22 cellular contexts compared by ENCODE assay signal in the genomic region with DNA sequence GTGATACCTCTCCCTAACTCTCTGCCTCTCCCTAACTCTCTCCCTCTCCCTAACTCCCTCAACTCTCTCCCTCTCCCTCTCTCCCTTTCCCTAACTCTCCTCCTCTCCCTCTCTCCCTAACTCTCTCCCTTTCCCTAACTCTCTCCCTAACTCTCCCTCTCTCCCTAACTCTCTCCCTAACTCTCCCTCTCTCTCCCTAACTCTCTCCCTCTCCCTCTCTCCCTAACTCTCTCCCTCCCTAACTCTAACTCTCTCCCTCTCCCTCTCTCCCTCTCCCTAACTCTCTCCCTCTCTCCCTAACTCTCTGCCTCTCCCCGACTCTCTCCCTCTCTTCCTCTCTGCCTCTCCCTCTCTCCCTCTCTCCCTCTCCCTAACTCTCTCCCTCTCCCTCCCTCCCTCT. TPM values are rescaled to one million over a fixed set of nuclear protein-coding genes. Genes with fewer than 3 reads are reported as not detected.
"Had no signal": no experiment of that assay in that cellular context is flagged by ENCODE, and none has a peak within 500 bp of the region (broad histone marks: within the 10 kb centered on the region; RNA-seq: fewer than 3 reads in every experiment).

No MANE protein-coding gene starts in this region.

- H3K9me3 ChIP-seq: psoas muscle, suprapubic skin, thyroid gland, upper lobe of left lung, uterus had no signal

- ATAC-seq: foreskin keratinocyte; left colon; left ventricle myocardium superior; naive thymus-derived CD4-positive, alpha-beta T cell; psoas muscle; stimulated activated naive CD8-positive, alpha-beta T cell treated with anti-CD3 and anti-CD28 coated beads, Interleukin-15, Interleukin-2, amounts not matched to agents 100 U/mL and 50 U/mL, for 24 hours had no signal

- H3K4me1 ChIP-seq: foreskin keratinocyte, parathyroid adenoma had no signal

- H3K27ac Mint-ChIP-seq: endodermal cell had no signal

- H3K36me3 ChIP-seq: suprapubic skin, thyroid gland, upper lobe of left lung, uterus had no signal

- H3K79me2 ChIP-seq: parathyroid adenoma had no signal

- DNase-seq: effector CD4-positive, alpha-beta T cell; endodermal cell; erythroblast; foreskin keratinocyte; hippocampal formation; left colon; left ventricle myocardium superior; mesendoderm; naive thymus-derived CD4-positive, alpha-beta T cell; psoas muscle; retina; small intestine; stimulated activated CD4-positive, alpha-beta T cell treated with anti-CD3 and anti-CD28 coated beads, Interleukin-12 subunit alpha, Interleukin-12 subunit beta, amount 100 ng/mL, for 4 hours; stimulated activated naive CD8-positive, alpha-beta T cell treated with anti-CD3 and anti-CD28 coated beads, Interleukin-15, Interleukin-2, amounts not matched to agents 100 U/mL and 50 U/mL, for 24 hours; thyroid gland; upper lobe of left lung; uterus had no signal

- H3K27me3 ChIP-seq: uterus had no signal

- H3K27ac ChIP-seq: coronary artery, foreskin keratinocyte, parathyroid adenoma, psoas muscle, suprapubic skin, thyroid gland, upper lobe of left lung, uterus had no signal

- H3K9me3 Mint-ChIP-seq: endodermal cell had no signal

- FAIRE-seq: endothelial cell of umbilical vein, small intestine had no signal

- H3K9ac ChIP-seq: parathyroid adenoma had no signal

- H3K4me3 ChIP-seq: coronary artery, lung, psoas muscle, suprapubic skin, thyroid gland, upper lobe of left lung, uterus had no signal

- H3K4me1 Mint-ChIP-seq: endodermal cell had no signal

RNA-seq across cellular contexts. Expression of gene PTPRN2, which starts 2.0 kb away (rescaled TPM):
- total RNA-seq: foreskin keratinocyte had no signal
- polyA plus RNA-seq: foreskin keratinocyte had no signal
